Comparison of ENCODE assay signal across 22 cellular contexts in the genomic region with DNA sequence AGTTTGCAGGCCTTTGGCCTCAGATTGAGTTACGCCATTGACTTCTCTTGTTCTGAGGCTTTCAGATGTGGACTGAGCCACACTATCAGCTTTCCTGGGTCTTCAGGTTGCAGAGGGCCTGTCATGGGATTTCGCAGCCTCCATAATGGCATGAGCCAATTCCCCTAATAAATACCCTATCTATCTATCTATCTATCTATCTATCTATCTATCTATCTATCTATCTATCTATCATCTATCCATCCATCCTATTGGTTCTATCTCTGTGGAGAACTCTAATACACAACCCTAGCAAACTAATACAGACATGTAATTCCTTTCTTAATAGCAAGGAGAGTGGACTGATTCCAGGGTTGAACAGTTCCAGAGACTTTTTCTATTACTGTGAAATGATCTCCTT. TPM values are rescaled to one million over a fixed set of nuclear protein-coding genes. Genes with fewer than 3 reads are reported as not detected.
DNase-seq lines count a peak whose midpoint lies in the region; TF ChIP-seq lines count a peak whose summit lies in the region.
"Had no signal": no experiment of that assay in that cellular context is flagged by ENCODE, and none has a peak within 500 bp of the region (broad histone marks: within the 10 kb centered on the region; RNA-seq: fewer than 3 reads in every experiment).

No MANE protein-coding gene starts in this region.

- no peaks in the 10 kb centered on the region for H3K36me3 ChIP-seq in BLaER1
- no peaks in the 10 kb centered on the region; the same call in 1 of the 2 replicates for H3K36me3 ChIP-seq in OCI-LY7 (ENCODE audit: insufficient read depth, low read length)
- H3K36me3 ChIP-seq in mesendoderm (ENCODE audit: control insufficient read depth, insufficient read depth, low read length): no peaks in the 10 kb centered on the region

- no peaks in the 10 kb centered on the region for H3K79me2 ChIP-seq in OCI-LY7 (ENCODE audit: insufficient read depth, low read depth, low read length)
- no peaks in the 10 kb centered on the region for H3K79me2 ChIP-seq in mesendoderm (ENCODE audit: control insufficient read depth, insufficient read depth, low read length)

- no peak overlapping the region for H3K23ac ChIP-seq in mesendoderm (ENCODE audit: low read length)

- H4K20me1 ChIP-seq in BLaER1 (no peaks in the 10 kb centered on the region), OCI-LY7 (ENCODE audit: insufficient read depth, low read length) (no peaks in the 10 kb centered on the region)

- H3K4me1 Mint-ChIP-seq in dendritic cell treated with granulocyte-macrophage colony-stimulating factor and Interleukin-4, amounts not matched to agents 40 ng/mL and 50 ng/mL, for 4 days (ENCODE audit: low read depth): peaks cover 11% of the 10 kb centered on the region
- H3K4me1 Mint-ChIP-seq: B cell had no signal

- no peaks in the 10 kb centered on the region for H3K9me2 ChIP-seq in OCI-LY7 (ENCODE audit: insufficient read depth, low read length)

- no TSS peak for BruUV-seq in OCI-LY7 (replicated peaks; lab: Mats Ljungman, UMichigan)

- no peak overlapping the region for H3K4me3 Mint-ChIP-seq in dendritic cell treated with granulocyte-macrophage colony-stimulating factor and Interleukin-4, amounts not matched to agents 40 ng/mL and 50 ng/mL, for 4 days
- H3K4me3 Mint-ChIP-seq: B cell; CD4-positive, alpha-beta T cell; CD8-positive, alpha-beta T cell had no signal

- intact Hi-C loops in OCI-LY7 (cut with micrococcal nuclease; ENCODE audit: unreplicated experiment): no loop called here
- intact Hi-C loops in dendritic cell treated with granulocyte-macrophage colony-stimulating factor and Interleukin-4, amounts not matched to agents 40 ng/mL and 50 ng/mL, for 4 days (cut with micrococcal nuclease): loop anchor here (10.0 kb wide), 1 partner anchor 106 kb away; no protein-coding TSS in a partner anchor

- H3K9ac ChIP-seq in BLaER1 (no peak overlapping the region), mesendoderm (ENCODE audit: low read length) (no peak overlapping the region)

- no peak for TF ChIP-seq CTCF in OCI-LY7 (conservative IDR thresholded peaks at IDR 0.05; ENCODE audit: low read length)

- no peak overlapping the region for H3K18ac ChIP-seq in mesendoderm (ENCODE audit: low read length)

- H3K27me3 ChIP-seq in BLaER1: no peaks in the 10 kb centered on the region
- no peaks in the 10 kb centered on the region for H3K27me3 ChIP-seq in mesendoderm (ENCODE audit: insufficient read depth, low read length, poor library complexity)

- no peaks in the 10 kb centered on the region for H3K9me3 Mint-ChIP-seq in dendritic cell treated with granulocyte-macrophage colony-stimulating factor and Interleukin-4, amounts not matched to agents 40 ng/mL and 50 ng/mL, for 4 days
- H3K9me3 Mint-ChIP-seq: CD4-positive, alpha-beta T cell; CD8-positive, alpha-beta T cell had no signal

- CTCF ChIA-PET in OCI-LY7 (lab: Charles Lee; ENCODE audit: unreplicated experiment): no interaction called here

- H3K4ac ChIP-seq in mesendoderm (ENCODE audit: low read depth, low read length): no peak overlapping the region

- H3K4me3 ChIP-seq in BLaER1: no peak overlapping the region
- no peak overlapping the region for H3K4me3 ChIP-seq in OCI-LY7 (ENCODE audit: low read depth, low read length, poor library complexity, severe bottlenecking)
- no peak overlapping the region for H3K4me3 ChIP-seq in mesendoderm (ENCODE audit: low read length)
- H3K4me3 ChIP-seq: A549, GM12878 had no signal

- H3K9me3 ChIP-seq in BLaER1 (peaks cover 41% of the 10 kb centered on the region), OCI-LY7 (ENCODE audit: low read length) (peaks cover 10% of the 10 kb centered on the region; the same call in 1 of the 2 replicates)
- H3K9me3 ChIP-seq: A549 had no signal

- peak overlapping the region; percentile 25 for H3K27ac Mint-ChIP-seq in dendritic cell treated with granulocyte-macrophage colony-stimulating factor and Interleukin-4, amounts not matched to agents 40 ng/mL and 50 ng/mL, for 4 days
- H3K27ac Mint-ChIP-seq: B cell; CD4-positive, alpha-beta T cell; CD8-positive, alpha-beta T cell had no signal

- no peak overlapping the region for H2AK5ac ChIP-seq in mesendoderm (ENCODE audit: low read length)

- 0 out of 2 replicates have a peak overlapping the region, but pooled peaks have one; percentile 1 for H3K27ac ChIP-seq in BLaER1
- H3K27ac ChIP-seq in OCI-LY7 (ENCODE audit: low read depth, low read length, poor library complexity, severe bottlenecking): no peak overlapping the region
- no peak overlapping the region for H3K27ac ChIP-seq in mesendoderm (ENCODE audit: low read depth, low read length)
- H3K27ac ChIP-seq: 22Rv1, A549, C4-2B had no signal

- no peaks in the 10 kb centered on the region for H3K79me1 ChIP-seq in mesendoderm (ENCODE audit: low read length)

- no peak overlapping the region for H2BK5ac ChIP-seq in mesendoderm (ENCODE audit: low read length)

- no peak overlapping the region for H3K56ac ChIP-seq in mesendoderm (ENCODE audit: low read length)

- POLR2A ChIA-PET in OCI-LY7 (lab: Charles Lee): interaction anchor here (0.7 to 11.9 kb wide), 3 partner anchors 10 to 19 kb away, joined by 4 to 440 read pairs (median 6); no protein-coding TSS in a partner anchor

- peaks cover 38% of the 10 kb centered on the region for H3K4me1 ChIP-seq in BLaER1
- peaks cover 24% of the 10 kb centered on the region for H3K4me1 ChIP-seq in OCI-LY7 (ENCODE audit: insufficient read depth, low read length, poor library complexity, severe bottlenecking)
- no peaks in the 10 kb centered on the region for H3K4me1 ChIP-seq in mesendoderm (ENCODE audit: control insufficient read depth, low read depth, low read length)
- H3K4me1 ChIP-seq: A549 had no signal

- H2BK120ac ChIP-seq in mesendoderm (ENCODE audit: low read depth, low read length): no peak overlapping the region

- H2AFZ ChIP-seq in OCI-LY7 (ENCODE audit: low read length): peak overlapping the region; percentile 19; the same call in 1 of the 2 replicates

- H4K5ac ChIP-seq in mesendoderm (ENCODE audit: low read length): no peak overlapping the region

- H4K8ac ChIP-seq in mesendoderm (ENCODE audit: low read depth, low read length): peak overlapping the region; percentile 39

- H3K36me3 Mint-ChIP-seq in dendritic cell treated with granulocyte-macrophage colony-stimulating factor and Interleukin-4, amounts not matched to agents 40 ng/mL and 50 ng/mL, for 4 days (ENCODE audit: low read depth): no peaks in the 10 kb centered on the region
- H3K36me3 Mint-ChIP-seq: CD8-positive, alpha-beta T cell had no signal

- no CpG with 5 or more reads among the region's 2 CpGs for WGBS in mesendoderm (ENCODE audit: extremely low coverage, insufficient coverage, low lambda C conversion rate)

- H3K4me2 ChIP-seq in BLaER1: no peak overlapping the region
- H3K4me2 ChIP-seq in OCI-LY7 (ENCODE audit: low read length): no peak overlapping the region
- no peak overlapping the region for H3K4me2 ChIP-seq in mesendoderm (ENCODE audit: low read length)
- H3K4me2 ChIP-seq: A549 had no signal

- H3K27me3 Mint-ChIP-seq in dendritic cell treated with granulocyte-macrophage colony-stimulating factor and Interleukin-4, amounts not matched to agents 40 ng/mL and 50 ng/mL, for 4 days: peaks cover 2% of the 10 kb centered on the region
- H3K27me3 Mint-ChIP-seq: CD4-positive, alpha-beta T cell had no signal

- no peak for DNase-seq in OCI-LY7 (ENCODE audit: low spot score)
- no peak for DNase-seq in mesendoderm
- DNase-seq in NCI-H2196 treated with DMSO at 0.1 percent for 48 hours (lab: John Stamatoyannopoulos, UW; ENCODE audit: unreplicated experiment): no peak
- no peak for DNase-seq in NOMO-1 (lab: John Stamatoyannopoulos, UW; ENCODE audit: unreplicated experiment in 2 of 2)
- no peak for DNase-seq in dermis blood vessel endothelial cell
- no peak for DNase-seq in activated T-cell treated with anti-CD3 and anti-CD28 coated beads for 4 hours
- DNase-seq: AML-193; CD4-positive, alpha-beta T cell; CD8-positive, alpha-beta T cell; DMS 273 treated with DMSO at 0.1 percent for 48 hours; DMS153; DMS79; DND-41; EL; GDM1 had no signal

- no peak overlapping the region for H2BK15ac ChIP-seq in mesendoderm (replicated peaks; ENCODE audit: low read depth)

RNA-seq across cellular contexts. Expression of a gene that starts 9.5 kb away (rescaled TPM):
- total RNA-seq in OCI-LY7 (2014; rRNA removed; shearing (Covaris generic)): 108 and 122 TPM in 2 replicates
- total RNA-seq in OCI-LY7 (2022): 309 and 368 TPM in 2 replicates
- polyA plus RNA-seq in mesendoderm (2013, experiment 1 of 2): 23.9 TPM
- 22.4 TPM for polyA plus RNA-seq in mesendoderm (2013, experiment 2 of 2)
- 18.2 and 19.9 TPM in 2 replicates for total RNA-seq in dermis blood vessel endothelial cell
